Comparison of ENCODE assay signal across 7 cellular contexts in genomic region chr14:48537600-48537999, GRCh38.
"Had no signal": no experiment of that assay in that cellular context is flagged by ENCODE, and none has a peak within 500 bp of the region (broad histone marks: within the 10 kb centered on the region; RNA-seq: fewer than 3 reads in every experiment).

No MANE protein-coding gene starts in this region.

- FAIRE-seq: HTR-8/SVneo had no signal

- H3K27ac ChIP-seq: HL-60, KMS-11 had no signal

- H3K9ac ChIP-seq: KMS-11 had no signal

- DNase-seq: Karpas-422, Kasumi-1, KBM-7, KG1 had no signal

- H3K4me2 ChIP-seq: KMS-11 had no signal
